In genomic region chr1:212700597-212700891, GRCh38 we compare ENCODE assay signal across 8 cellular contexts. TPM values are rescaled to one million over a fixed set of nuclear protein-coding genes. Genes with fewer than 3 reads are reported as not detected.
DNase-seq lines count a peak whose midpoint lies in the region; ATAC-seq, FAIRE-seq and TF ChIP-seq lines count a peak whose summit lies in the region.

No MANE protein-coding gene starts in this region.

- H3K9ac ChIP-seq in fibroblast of lung (ENCODE audit: insufficient read depth, low read length), result peak overlapping the region; percentile 80

- H3K79me2 ChIP-seq in fibroblast of lung (ENCODE audit: control insufficient read depth, insufficient read depth, low read length), result no peaks in the 10 kb centered on the region

- no peak for FAIRE-seq in HTR-8/SVneo (lab: Jason Lieb, UNC)

- no peaks in the 10 kb centered on the region for H3K36me3 ChIP-seq in Peyer's patch
- no peaks in the 10 kb centered on the region for H3K36me3 ChIP-seq in fibroblast of lung (ENCODE audit: control insufficient read depth, insufficient read depth, low read length)

- no peak overlapping the region for H3K27ac Mint-ChIP-seq in progenitor cell of endocrine pancreas

- peak; percentile 4 for ATAC-seq in GM18505 (IDR thresholded peaks at IDR 0.05; ENCODE audit: unreplicated experiment)
- ATAC-seq in GM21447 (IDR thresholded peaks at IDR 0.05; ENCODE audit: unreplicated experiment), result no peak

- H3K4me2 ChIP-seq in fibroblast of lung (ENCODE audit: extremely low read depth, insufficient read depth, low read length), result peak overlapping the region; percentile 87

- H3K27me3 ChIP-seq in Peyer's patch (no peaks in the 10 kb centered on the region), fibroblast of lung (ENCODE audit: control insufficient read depth, insufficient read depth, low read length) (no peaks in the 10 kb centered on the region)

- H2AFZ ChIP-seq in fibroblast of lung (ENCODE audit: low read length), result peak overlapping the region; percentile 45

- peak overlapping the region; percentile 50 for H3K4me3 Mint-ChIP-seq in progenitor cell of endocrine pancreas (ENCODE audit: low read depth)

- H3K4me3 ChIP-seq in Peyer's patch (peak overlapping the region; percentile 48 to 77 (median 59)), fibroblast of lung (replicated peaks in 1 of 4; ENCODE audit: control extremely low read depth in 1 of 4, insufficient read depth in 1 of 4, low read depth in 3 of 4, low read length in 4 of 4) (peak overlapping the region; percentile 51 to 67 (median 60))

- TF ChIP-seq CTCF in Peyer's patch (IDR thresholded peaks at IDR 0.05) (no peak), fibroblast of lung (conservative IDR thresholded peaks at IDR 0.05 in 1 of 2, IDR thresholded peaks at IDR 0.05 in 1 of 2; ENCODE audit: low read depth in 1 of 2, low read length in 2 of 2) (no peak), progenitor cell of endocrine pancreas (IDR thresholded peaks at IDR 0.05; ENCODE audit: unreplicated experiment) (no peak)

- H3K4me1 Mint-ChIP-seq in progenitor cell of endocrine pancreas (ENCODE audit: low read depth), result peaks cover 12% of the 10 kb centered on the region

- TF ChIP-seq POLR2A in GM18505 (IDR thresholded peaks at IDR 0.05; ENCODE audit: borderline replicate concordance, extremely low read depth, insufficient read depth, insufficient read length) (no peak), Peyer's patch (IDR thresholded peaks at IDR 0.05) (no peak)

- peaks cover 2% of the 10 kb centered on the region for H4K20me1 ChIP-seq in fibroblast of lung (ENCODE audit: control insufficient read depth, extremely low read depth, insufficient read depth, low read length)

- no peaks in the 10 kb centered on the region for H3K36me3 Mint-ChIP-seq in progenitor cell of endocrine pancreas (ENCODE audit: insufficient read depth)

- H3K27ac ChIP-seq in Peyer's patch (peak overlapping the region; percentile 64 to 75 (median 67)), fibroblast of lung (ENCODE audit: insufficient read depth, low read length) (peak overlapping the region; percentile 61)

- peaks cover 79% of the 10 kb centered on the region for H3K27me3 Mint-ChIP-seq in progenitor cell of endocrine pancreas

- no peaks in the 10 kb centered on the region for H3K9me3 Mint-ChIP-seq in progenitor cell of endocrine pancreas (ENCODE audit: low read depth)

- H3K4me1 ChIP-seq in Peyer's patch, result peaks cover 0 to 20% (median 8%) of the 10 kb centered on the region in 4 donors
- peaks cover 4% of the 10 kb centered on the region for H3K4me1 ChIP-seq in fibroblast of lung (ENCODE audit: control insufficient read depth, extremely low read depth, insufficient read depth, low read length)

- DNase-seq in Peyer's patch, result peak in 2 of 3 donors; percentile 37 to 64
- no peak for DNase-seq in fibroblast of lung (ENCODE audit: low read depth in 2 of 2)
- DNase-seq in progenitor cell of endocrine pancreas (ENCODE audit: low spot score, unreplicated experiment), result no peak
- DNase-seq in COLO829 (ENCODE audit: low spot score), result no peak
- no peak for DNase-seq in NCI-H1417 (lab: John Stamatoyannopoulos, UW)
- DNase-seq in HTR-8/SVneo (ENCODE audit: insufficient read length, low spot score), result no peak

- no peaks in the 10 kb centered on the region for H3K9me3 ChIP-seq in Peyer's patch
- H3K9me3 ChIP-seq in fibroblast of lung (ENCODE audit: control insufficient read depth, insufficient read depth, low read depth, low read length), result no peaks in the 10 kb centered on the region

RNA-seq across cellular contexts. Expression of gene BATF3, which starts 0.9 kb away (rescaled TPM):
- total RNA-seq in Peyer's patch, result 1 to 10 TPM in 3 of 4 donors, not detected in 1; 2.1 to 6.6 (median 4.7) TPM
- total RNA-seq in fibroblast of lung, result 3.3 and 6.8 TPM in 2 replicates
- 3.6 and 9.1 TPM in 2 replicates for polyA plus RNA-seq in fibroblast of lung
- 8.4 and 19.3 TPM in 2 replicates for polyA plus RNA-seq in fibroblast of lung (2012)
- polyA minus RNA-seq in fibroblast of lung (ENCODE audit: low replicate concordance), result 1.0 and 4.8 TPM in 2 replicates
- 0.53 and 0.55 TPM in 2 replicates for total RNA-seq in progenitor cell of endocrine pancreas

Comparison
In these comparisons a context has a peak if more than half of its experiments do, and no peak if none do; other contexts are left out.
1. DNase-seq: peak in Peyer's patch (2 of 3); none in fibroblast of lung (0 of 2), progenitor cell of endocrine pancreas (single experiment), COLO829 (single experiment), NCI-H1417 (0 of 3) and HTR-8/SVneo (single experiment).